9 cellular contexts compared by ENCODE assay signal in the genomic region with DNA sequence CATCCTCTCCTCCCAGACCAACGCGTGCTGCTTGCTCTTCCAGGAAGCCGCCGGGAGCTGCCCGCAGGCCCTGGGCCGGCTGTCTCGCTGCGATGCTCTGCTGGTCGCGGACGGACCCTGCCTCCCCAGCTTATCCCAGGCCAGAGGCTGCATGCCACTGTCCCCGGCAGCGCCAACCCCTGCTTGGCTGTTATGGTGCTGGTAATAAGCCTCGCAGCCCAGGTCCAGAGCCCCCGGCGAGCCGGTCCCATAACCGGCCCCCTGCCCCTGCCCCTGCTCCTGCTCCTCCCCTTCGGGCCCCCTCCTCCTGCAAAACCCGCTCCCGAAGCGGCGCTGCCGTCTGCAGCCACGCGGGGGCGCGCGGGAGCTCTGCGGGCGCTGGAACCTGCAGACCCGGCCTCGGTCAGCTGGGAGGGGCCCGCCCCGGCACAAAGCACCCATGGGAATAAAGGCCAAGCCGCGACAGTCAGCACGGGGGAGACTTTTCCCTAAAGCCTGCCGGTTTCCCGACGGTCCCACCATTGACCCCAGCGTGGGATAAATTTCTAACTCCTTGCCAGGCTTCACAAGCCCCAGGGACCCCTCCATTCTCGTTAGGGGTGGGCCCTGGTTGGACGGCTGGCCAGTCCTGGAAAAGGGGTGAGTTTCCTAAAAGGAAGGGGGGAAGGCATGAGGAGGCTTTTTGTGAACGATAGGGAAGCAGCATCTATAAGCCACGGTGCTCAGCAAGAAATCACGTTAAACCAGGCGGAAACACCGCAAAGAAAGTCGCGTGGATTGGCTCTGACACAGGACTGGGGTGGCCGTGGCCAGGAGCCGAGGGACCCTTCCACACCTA. TPM values are rescaled to one million over a fixed set of nuclear protein-coding genes. Genes with fewer than 3 reads are reported as not detected.
DNase-seq lines count a peak whose midpoint lies in the region; ATAC-seq and TF ChIP-seq lines count a peak whose summit lies in the region.
"Had no signal": no experiment of that assay in that cellular context is flagged by ENCODE, and none has a peak within 500 bp of the region (broad histone marks: within the 10 kb centered on the region; RNA-seq: fewer than 3 reads in every experiment).

No MANE protein-coding gene starts in this region.

- peaks cover 22% of the 10 kb centered on the region for H3K27me3 ChIP-seq in colonic mucosa

- H3K27ac ChIP-seq in 22Rv1 (no peak overlapping the region), colonic mucosa (no peak overlapping the region)

- ATAC-seq in left lobe of liver: peak; percentile 85
- no peak for ATAC-seq in HG03196 (IDR thresholded peaks at IDR 0.05; ENCODE audit: unreplicated experiment)

- peak overlapping the region in 1 of 2 donors; percentile 43 for H3K9ac ChIP-seq in colonic mucosa (ENCODE audit: low read depth in 2 of 2, low read length in 2 of 2)

- in situ Hi-C loops in GM13976 (cut with MboI; ENCODE audit: low sequenced_read_pairs, unreplicated experiment): no loop called here

- no peaks in the 10 kb centered on the region for H3K36me3 ChIP-seq in colonic mucosa

- DNase-seq in GM13976 (ENCODE audit: low spot score) (peak; percentile 88), NCI-H345 (lab: John Stamatoyannopoulos, UW) (peak; percentile 91), colonic mucosa (peak; percentile 77), left lobe of liver (ENCODE audit: low spot score) (peak; percentile 76)
- DNase-seq in activated CD4-positive, alpha-beta T cell treated with anti-CD3 and anti-CD28 coated beads for 24 hours (ENCODE audit: low read depth in 2 of 2): peak; percentile 53 to 58
- peak; percentile 71 for DNase-seq in stimulated activated CD4-positive, alpha-beta T cell treated with anti-CD3 and anti-CD28 coated beads, Interleukin-4, amount 100 ng/mL, for 24 hours

- intact Hi-C loops in colonic mucosa (cut with DNase I): loop anchor here (5.0 kb wide), 1 partner anchor 250 kb away; no protein-coding TSS in a partner anchor

- no peak overlapping the region for H3K4me3 ChIP-seq in colonic mucosa

- no peaks in the 10 kb centered on the region for H3K4me1 ChIP-seq in colonic mucosa

- TF ChIP-seq CTCF in 22Rv1 (IDR thresholded peaks at IDR 0.05): peak; percentile 99
- TF ChIP-seq CTCF in GM13976 (IDR thresholded peaks at IDR 0.05; ENCODE audit: borderline replicate concordance, control extremely low read depth, extremely low read depth, insufficient read depth, missing control alignments): peak; percentile 95
- TF ChIP-seq CTCF in colonic mucosa (IDR thresholded peaks at IDR 0.05): peak; percentile 94

- H3K9me3 ChIP-seq in colonic mucosa: no peaks in the 10 kb centered on the region

RNA-seq across cellular contexts. Expression of gene ENPP7, which starts 11.2 kb away (rescaled TPM):
- not detected for total RNA-seq in colonic mucosa
- total RNA-seq in left lobe of liver: 2.9 TPM
- total RNA-seq: temporal lobe had no signal

RNA-seq across cellular contexts. Expression of gene CBX2, which starts 36.0 kb away (rescaled TPM):
- total RNA-seq in colonic mucosa (1 to 10 TPM; 2.1 to 4.0 TPM), left lobe of liver (0.75 TPM)

RNA-seq across cellular contexts. Expression of gene CBX8, which starts 54.9 kb away (rescaled TPM):
- total RNA-seq in colonic mucosa: 1 to 10 TPM; 5.0 to 8.1 TPM
- total RNA-seq in left lobe of liver: 3.7 TPM
